In the genomic region with DNA sequence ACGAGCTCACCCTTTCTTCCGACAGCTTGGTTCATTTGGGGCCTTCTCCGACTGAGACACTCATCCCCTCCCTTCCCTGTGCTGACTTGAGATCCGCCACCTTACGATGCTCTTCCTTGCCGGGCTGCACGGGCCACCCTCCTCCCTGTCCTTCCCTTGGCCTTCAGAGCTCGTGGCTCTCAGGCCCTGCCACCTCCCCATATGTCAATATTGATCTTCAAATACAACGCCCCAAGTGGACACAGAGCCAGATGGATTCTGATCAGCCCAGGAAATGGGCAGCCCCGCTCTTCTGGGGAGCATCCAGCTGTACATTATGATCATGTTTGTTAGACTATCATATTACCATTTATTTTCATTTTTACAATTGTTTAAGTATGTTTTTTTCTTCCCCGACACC, we compare ENCODE assay signal across 14 cellular contexts.
"Had no signal": no experiment of that assay in that cellular context is flagged by ENCODE, and none has a peak within 500 bp of the region (broad histone marks: within the 10 kb centered on the region; RNA-seq: fewer than 3 reads in every experiment).

No MANE protein-coding gene starts in this region.

- ATAC-seq: activated T-cell treated with anti-CD3 and anti-CD28 coated beads, Interleukin-2, amount 50 U/mL, for 72 hours; heart right ventricle had no signal

- DNase-seq: activated CD4-positive, alpha-beta T cell treated with anti-CD3 and anti-CD28 coated beads, Interleukin-2, amount 50 U/mL, for 1 hour; activated CD4-positive, CD25-positive, alpha-beta regulatory T cell treated with anti-CD3 and anti-CD28 coated beads, Interleukin-2, amount 50 U/mL, for 72 hours; activated T-cell treated with anti-CD3 and anti-CD28 coated beads, Interleukin-2, amount 50 U/mL, for 72 hours; dermis blood vessel endothelial cell; effector memory CD4-positive, alpha-beta T cell; esophagus squamous epithelium; heart right ventricle; retina; stimulated activated CD8-positive, alpha-beta memory T cell treated with anti-CD3 and anti-CD28 coated beads, Interleukin-4, amount 100 ng/mL, for 48 hours; stimulated activated naive CD4-positive, alpha-beta T cell; T-helper 2 cell had no signal

- H3K27me3 ChIP-seq: tibial nerve, vagina had no signal

- H3K4me1 ChIP-seq: esophagus squamous epithelium, heart right ventricle, tibial nerve, vagina had no signal

- H3K9me3 ChIP-seq: esophagus squamous epithelium, heart right ventricle, tibial nerve, vagina had no signal

- H3K27ac ChIP-seq: esophagus squamous epithelium, heart right ventricle, tibial nerve, vagina, VCaP had no signal

- H3K4me3 ChIP-seq: esophagus squamous epithelium, heart right ventricle, tibial nerve, vagina had no signal

- H3K36me3 ChIP-seq: esophagus squamous epithelium, heart right ventricle, tibial nerve, vagina had no signal
